8 cellular contexts compared by ENCODE assay signal in the genomic region with DNA sequence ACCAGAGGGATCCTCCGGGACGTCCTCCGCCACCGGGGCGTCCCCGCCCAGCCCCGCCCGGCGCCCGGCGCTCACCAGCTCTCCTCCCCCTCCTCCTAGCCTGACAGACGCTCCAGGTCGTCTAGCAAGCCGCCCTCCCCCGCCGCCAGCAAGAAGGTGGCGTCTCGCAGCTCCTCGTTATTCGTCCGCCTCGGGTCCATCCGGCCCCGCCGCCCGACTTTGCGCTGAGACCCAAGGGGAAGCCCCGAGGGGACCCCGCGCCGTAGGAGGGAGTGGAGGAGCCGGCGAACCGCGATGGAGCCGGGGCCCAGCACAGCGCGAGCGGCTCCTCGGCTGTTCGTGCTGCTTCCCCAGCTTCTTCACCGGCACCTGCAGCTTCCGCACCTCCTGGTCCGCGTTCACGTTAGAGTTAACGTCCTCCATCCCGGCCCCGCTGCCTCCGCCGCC. TPM values are rescaled to one million over a fixed set of nuclear protein-coding genes. Genes with fewer than 3 reads are reported as not detected.
A peak's percentile ranks its signal among the peaks of the same experiment; 100 is the strongest.
DNase-seq lines count a peak whose midpoint lies in the region; ATAC-seq and TF ChIP-seq lines count a peak whose summit lies in the region.

No MANE protein-coding gene starts in this region.

- peak overlapping the region; percentile 79 for H3K4me3 ChIP-seq in hepatocyte
- H3K4me3 ChIP-seq in gastrocnemius medialis = peak overlapping the region; percentile 84 to 91 (median 86)

- no peaks in the 10 kb centered on the region for H3K9me3 ChIP-seq in hepatocyte (ENCODE audit: low read depth)
- H3K9me3 ChIP-seq in gastrocnemius medialis = peaks cover 0 to 19% (median 0%) of the 10 kb centered on the region in 3 donors

- H3K4me1 ChIP-seq in hepatocyte (ENCODE audit: insufficient read depth) (peaks cover 34% of the 10 kb centered on the region), gastrocnemius medialis (peaks cover 5 to 10% of the 10 kb centered on the region in 2 donors)

- WGBS in hepatocyte (ENCODE audit: low lambda C conversion rate, missing lambda C conversion rate) = under 1% methylated on average over 38 of the region's 51 CpGs

- H3K27ac ChIP-seq in hepatocyte = peak overlapping the region; percentile 97
- H3K27ac ChIP-seq in gastrocnemius medialis = peak overlapping the region; percentile 83 to 86 (median 86)

- ATAC-seq in GM21619 (IDR thresholded peaks at IDR 0.05; ENCODE audit: unreplicated experiment) (peak; percentile 40), gastrocnemius medialis (peak; percentile 57 to 68)

- TF ChIP-seq EP300 in Ishikawa (IDR thresholded peaks at IDR 0.05; ENCODE audit: borderline replicate concordance) = no peak

- no peak for TF ChIP-seq RAD21 in Ishikawa (IDR thresholded peaks at IDR 0.05; ENCODE audit: low read depth)

- H4K20me1 ChIP-seq in hepatocyte (ENCODE audit: insufficient read depth, poor library complexity, severe bottlenecking) = no peaks in the 10 kb centered on the region

- peaks cover 39% of the 10 kb centered on the region for H3K79me2 ChIP-seq in hepatocyte

- no peaks in the 10 kb centered on the region for H3K9me2 ChIP-seq in hepatocyte (replicated peaks; ENCODE audit: insufficient read depth)

- TF ChIP-seq CTCF in hepatocyte (IDR thresholded peaks at IDR 0.05; ENCODE audit: poor library complexity) (no peak), gastrocnemius medialis (IDR thresholded peaks at IDR 0.05 in 4 of 5, conservative IDR thresholded peaks at IDR 0.05 in 1 of 5) (no peak)

- no peak for TF ChIP-seq POLR2A in gastrocnemius medialis (IDR thresholded peaks at IDR 0.05)

- in situ Hi-C loops in gastrocnemius medialis (cut with MboI; ENCODE audit: low sequenced_read_pairs in 4 of 4) = loop anchor here in 2 of 4 donors (25.0 kb wide), 1 partner anchor 239 kb away; a partner anchor contains a TSS

- peak overlapping the region; percentile 83 for H3K4me2 ChIP-seq in hepatocyte

- H3K27me3 ChIP-seq in hepatocyte = no peaks in the 10 kb centered on the region
- peaks cover 0 to 7% (median 5%) of the 10 kb centered on the region in 3 donors for H3K27me3 ChIP-seq in gastrocnemius medialis

- DNase-seq in EH (ENCODE audit: low read depth) = peak; percentile 58
- DNase-seq in T-helper 2 cell = peak; percentile 32 to 85 (median 61)
- DNase-seq in anterior cingulate cortex (lab: John Stamatoyannopoulos, UW) = peak in 45 of 58 donors; percentile 22 to 74 (median 50)
- DNase-seq in hepatocyte (ENCODE audit: low spot score) = peak; percentile 89
- peak; percentile 13 to 51 for DNase-seq in gastrocnemius medialis
- no peak for DNase-seq in cortex of kidney (lab: John Stamatoyannopoulos, UW)

- no peaks in the 10 kb centered on the region for H3K36me3 ChIP-seq in hepatocyte (replicated peaks; ENCODE audit: insufficient read depth, low read depth)
- peaks cover 0 to 4% of the 10 kb centered on the region in 2 donors for H3K36me3 ChIP-seq in gastrocnemius medialis

- intact Hi-C loops in gastrocnemius medialis (cut with DNase I; ENCODE audit: low total_unique reads) = loop anchor here (2.0 to 10.0 kb wide), 2 partner anchors 26 to 132 kb away; a partner anchor contains a TSS

- peak overlapping the region; percentile 37 for H2AFZ ChIP-seq in hepatocyte

TF ChIP-seq in Ishikawa, 13 proteins besides CTCF, POLR2A, EP300 and RAD21:
- TF ChIP-seq, protein P1, sequence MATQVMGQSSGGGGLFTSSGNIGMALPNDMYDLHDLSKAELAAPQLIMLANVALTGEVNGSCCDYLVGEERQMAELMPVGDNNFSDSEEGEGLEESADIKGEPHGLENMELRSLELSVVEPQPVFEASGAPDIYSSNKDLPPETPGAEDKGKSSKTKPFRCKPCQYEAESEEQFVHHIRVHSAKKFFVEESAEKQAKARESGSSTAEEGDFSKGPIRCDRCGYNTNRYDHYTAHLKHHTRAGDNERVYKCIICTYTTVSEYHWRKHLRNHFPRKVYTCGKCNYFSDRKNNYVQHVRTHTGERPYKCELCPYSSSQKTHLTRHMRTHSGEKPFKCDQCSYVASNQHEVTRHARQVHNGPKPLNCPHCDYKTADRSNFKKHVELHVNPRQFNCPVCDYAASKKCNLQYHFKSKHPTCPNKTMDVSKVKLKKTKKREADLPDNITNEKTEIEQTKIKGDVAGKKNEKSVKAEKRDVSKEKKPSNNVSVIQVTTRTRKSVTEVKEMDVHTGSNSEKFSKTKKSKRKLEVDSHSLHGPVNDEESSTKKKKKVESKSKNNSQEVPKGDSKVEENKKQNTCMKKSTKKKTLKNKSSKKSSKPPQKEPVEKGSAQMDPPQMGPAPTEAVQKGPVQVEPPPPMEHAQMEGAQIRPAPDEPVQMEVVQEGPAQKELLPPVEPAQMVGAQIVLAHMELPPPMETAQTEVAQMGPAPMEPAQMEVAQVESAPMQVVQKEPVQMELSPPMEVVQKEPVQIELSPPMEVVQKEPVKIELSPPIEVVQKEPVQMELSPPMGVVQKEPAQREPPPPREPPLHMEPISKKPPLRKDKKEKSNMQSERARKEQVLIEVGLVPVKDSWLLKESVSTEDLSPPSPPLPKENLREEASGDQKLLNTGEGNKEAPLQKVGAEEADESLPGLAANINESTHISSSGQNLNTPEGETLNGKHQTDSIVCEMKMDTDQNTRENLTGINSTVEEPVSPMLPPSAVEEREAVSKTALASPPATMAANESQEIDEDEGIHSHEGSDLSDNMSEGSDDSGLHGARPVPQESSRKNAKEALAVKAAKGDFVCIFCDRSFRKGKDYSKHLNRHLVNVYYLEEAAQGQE (IDR thresholded peaks at IDR 0.05; ENCODE audit: low read depth) = no peak
- TF ChIP-seq CREB1 (IDR thresholded peaks at IDR 0.05; ENCODE audit: low read depth) (no peak), NFIC (IDR thresholded peaks at IDR 0.05) (no peak), ZBTB7A (IDR thresholded peaks at IDR 0.05; ENCODE audit: low read depth) (0 out of 2 replicates have a peak, but pooled peaks have one; percentile 8), TAF1 (IDR thresholded peaks at IDR 0.05; ENCODE audit: low read depth) (no peak), TCF12 (IDR thresholded peaks at IDR 0.05; ENCODE audit: low read depth) (no peak)
- TF ChIP-seq, protein P2, sequence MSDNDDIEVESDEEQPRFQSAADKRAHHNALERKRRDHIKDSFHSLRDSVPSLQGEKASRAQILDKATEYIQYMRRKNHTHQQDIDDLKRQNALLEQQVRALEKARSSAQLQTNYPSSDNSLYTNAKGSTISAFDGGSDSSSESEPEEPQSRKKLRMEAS (IDR thresholded peaks at IDR 0.05) = 0 out of 2 replicates have a peak, but pooled peaks have one; percentile 14
TF ChIP-seq in Ishikawa: peak in this region for 2.

RNA-seq across cellular contexts. Expression of a gene that starts 26.3 kb away (rescaled TPM):
- total RNA-seq in hepatocyte = 89.4 and 99.9 TPM in 2 replicates
- 84.0 and 84.5 TPM in 2 replicates for polyA plus RNA-seq in hepatocyte
- total RNA-seq in gastrocnemius medialis = 10 to 100 TPM in 3 of 4 donors, 1 to 10 TPM in 1; 7.0 to 16.7 (median 14.6) TPM

RNA-seq across cellular contexts. Expression of a gene that starts 47.9 kb away (rescaled TPM):
- total RNA-seq in hepatocyte (7.8 and 9.9 TPM in 2 replicates), gastrocnemius medialis (1 to 10 TPM in 1 of 4 donors, not detected in 3; 3.8 TPM)
- polyA plus RNA-seq in hepatocyte = 8.4 and 11.1 TPM in 2 replicates
